ENCODE assay signal across 21 cellular contexts in the genomic region with DNA sequence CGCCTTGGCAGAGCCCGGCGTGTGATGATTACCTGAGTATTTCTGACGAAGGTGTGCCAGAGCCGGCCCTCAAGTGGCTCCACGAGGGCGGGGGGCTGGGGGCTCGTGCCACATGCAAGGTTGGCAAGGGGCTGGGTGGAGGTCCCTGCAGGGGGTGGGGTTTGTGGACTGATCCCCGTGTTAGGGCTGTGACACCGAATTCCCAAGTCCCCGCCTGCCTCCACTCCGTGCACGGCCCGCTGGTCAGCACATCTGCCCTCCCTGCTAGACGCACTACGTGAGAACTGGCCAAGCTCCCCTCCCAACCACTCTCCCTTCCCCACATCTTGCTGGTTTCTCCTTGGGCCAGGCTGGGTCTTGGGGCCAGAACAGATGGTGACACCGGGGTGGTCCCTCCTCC. TPM values are rescaled to one million over a fixed set of nuclear protein-coding genes. Genes with fewer than 3 reads are reported as not detected.
DNase-seq lines count a peak whose midpoint lies in the region; ATAC-seq and TF ChIP-seq lines count a peak whose summit lies in the region.
"Had no signal": no experiment of that assay in that cellular context is flagged by ENCODE, and none has a peak within 500 bp of the region (broad histone marks: within the 10 kb centered on the region; RNA-seq: fewer than 3 reads in every experiment).

No MANE protein-coding gene starts in this region.

- POLR2A ChIA-PET in activated CD8-positive, alpha-beta T cell treated with anti-CD3 and anti-CD28 coated beads for 36 hours (lab: Charles Lee), result no interaction called here

- H3K9me3 ChIP-seq in BLaER1 (no peaks in the 10 kb centered on the region), SJCRH30 (replicated peaks) (no peaks in the 10 kb centered on the region)
- H3K9me3 ChIP-seq: A549, Peyer's patch had no signal

- peaks cover 28% of the 10 kb centered on the region; the same call in 1 of the 2 replicates for H3K36me3 ChIP-seq in BLaER1
- H3K36me3 ChIP-seq in SJCRH30, result no peaks in the 10 kb centered on the region

- H3K27ac ChIP-seq in BLaER1 (no peak overlapping the region), SJCRH30 (no peak overlapping the region)

- H4K20me1 ChIP-seq in BLaER1, result peaks cover 96% of the 10 kb centered on the region

- peaks cover 32% of the 10 kb centered on the region for H3K4me1 Mint-ChIP-seq in activated T-cell treated with anti-CD3 and anti-CD28 coated beads, Interleukin-2, amount 50 U/mL, for 24 hours (ENCODE audit: low read depth)
- peaks cover 27% of the 10 kb centered on the region for H3K4me1 Mint-ChIP-seq in activated CD8-positive, alpha-beta T cell treated with anti-CD3 and anti-CD28 coated beads for 36 hours (ENCODE audit: low read depth)
- H3K4me1 Mint-ChIP-seq in glutamatergic neuron (ENCODE audit: low read depth, unreplicated experiment), result peaks cover 23% of the 10 kb centered on the region

- no peaks in the 10 kb centered on the region for H3K36me3 Mint-ChIP-seq in activated T-cell treated with anti-CD3 and anti-CD28 coated beads, Interleukin-2, amount 50 U/mL, for 24 hours (ENCODE audit: low read depth)
- H3K36me3 Mint-ChIP-seq in activated CD8-positive, alpha-beta T cell treated with anti-CD3 and anti-CD28 coated beads for 36 hours (ENCODE audit: low read depth), result peaks cover 2% of the 10 kb centered on the region
- H3K36me3 Mint-ChIP-seq in glutamatergic neuron (ENCODE audit: unreplicated experiment), result no peaks in the 10 kb centered on the region

- no peak overlapping the region for H3K9ac ChIP-seq in BLaER1

- H3K4me1 ChIP-seq in BLaER1, result peaks cover 92% of the 10 kb centered on the region
- peaks cover 14% of the 10 kb centered on the region for H3K4me1 ChIP-seq in SJCRH30

- TF ChIP-seq CTCF in activated CD8-positive, alpha-beta T cell treated with anti-CD3 and anti-CD28 coated beads for 36 hours (IDR thresholded peaks at IDR 0.05), result no peak
- no peak for TF ChIP-seq CTCF in glutamatergic neuron (IDR thresholded peaks at IDR 0.05; ENCODE audit: partially characterized antibody, unreplicated experiment)

- CTCF ChIA-PET in activated CD8-positive, alpha-beta T cell treated with anti-CD3 and anti-CD28 coated beads for 36 hours (lab: Charles Lee), result no interaction called here

- no peak for DNase-seq in activated T-cell treated with anti-CD3 and anti-CD28 coated beads, Interleukin-2, amount 50 U/mL, for 24 hours
- DNase-seq in activated T-cell treated with anti-CD3 and anti-CD28 coated beads, Interleukin-2, amount 50 U/mL, for 48 hours, result no peak
- DNase-seq in activated CD8-positive, alpha-beta T cell treated with anti-CD3 and anti-CD28 coated beads for 36 hours, result no peak
- no peak for DNase-seq in glutamatergic neuron
- DNase-seq in SJCRH30, result no peak
- DNase-seq in DMS114 treated with DMSO at 0.1 percent for 48 hours (lab: John Stamatoyannopoulos, UW; ENCODE audit: unreplicated experiment), result no peak
- DNase-seq in RKO (ENCODE audit: low spot score), result no peak
- DNase-seq: CD8-positive, alpha-beta memory T cell; DMS79; KG1; MV-4-11; NCI-H1417; NCI-H187; NCI-H2107; NCI-H510A; NCI-H748 treated with DMSO at 0.1 percent for 48 hours; NK-92 treated with Interleukin-12 subunit alpha and Interleukin-12 subunit beta, amount 100 ng/mL, for 24 hours; Peyer's patch; SHP77 had no signal

- peak overlapping the region; percentile 49 for H3K4me2 ChIP-seq in BLaER1
- H3K4me2 ChIP-seq: A549 had no signal

- no peak for ATAC-seq in activated CD8-positive, alpha-beta T cell treated with anti-CD3 and anti-CD28 coated beads for 36 hours
- ATAC-seq: A549 had no signal

- intact Hi-C loops in activated CD8-positive, alpha-beta T cell treated with anti-CD3 and anti-CD28 coated beads for 36 hours (cut with micrococcal nuclease), result no loop called here

- H3K9me3 Mint-ChIP-seq in activated T-cell treated with anti-CD3 and anti-CD28 coated beads, Interleukin-2, amount 50 U/mL, for 24 hours, result no peaks in the 10 kb centered on the region
- no peaks in the 10 kb centered on the region for H3K9me3 Mint-ChIP-seq in activated CD8-positive, alpha-beta T cell treated with anti-CD3 and anti-CD28 coated beads for 36 hours
- H3K9me3 Mint-ChIP-seq in glutamatergic neuron (ENCODE audit: unreplicated experiment), result peaks cover 4% of the 10 kb centered on the region
- H3K9me3 Mint-ChIP-seq: CD8-positive, alpha-beta memory T cell had no signal

- H3K27me3 Mint-ChIP-seq in activated T-cell treated with anti-CD3 and anti-CD28 coated beads, Interleukin-2, amount 50 U/mL, for 24 hours, result no peaks in the 10 kb centered on the region
- no peaks in the 10 kb centered on the region for H3K27me3 Mint-ChIP-seq in activated CD8-positive, alpha-beta T cell treated with anti-CD3 and anti-CD28 coated beads for 36 hours
- peaks cover 16% of the 10 kb centered on the region for H3K27me3 Mint-ChIP-seq in glutamatergic neuron (ENCODE audit: unreplicated experiment)
- H3K27me3 Mint-ChIP-seq: CD8-positive, alpha-beta memory T cell had no signal

- H3K4me3 ChIP-seq in BLaER1, result no peak overlapping the region
- no peak overlapping the region for H3K4me3 ChIP-seq in SJCRH30
- H3K4me3 ChIP-seq: A549, Peyer's patch had no signal

- H3K4me3 Mint-ChIP-seq in activated T-cell treated with anti-CD3 and anti-CD28 coated beads, Interleukin-2, amount 50 U/mL, for 24 hours, result no peak overlapping the region
- no peak overlapping the region for H3K4me3 Mint-ChIP-seq in activated CD8-positive, alpha-beta T cell treated with anti-CD3 and anti-CD28 coated beads for 36 hours
- H3K4me3 Mint-ChIP-seq in glutamatergic neuron (ENCODE audit: unreplicated experiment), result no peak overlapping the region
- H3K4me3 Mint-ChIP-seq: CD8-positive, alpha-beta memory T cell had no signal

- H3K27me3 ChIP-seq in BLaER1, result no peaks in the 10 kb centered on the region
- H3K27me3 ChIP-seq in SJCRH30, result no peaks in the 10 kb centered on the region
- H3K27me3 ChIP-seq: Peyer's patch had no signal

- peak overlapping the region; percentile 56 for H3K27ac Mint-ChIP-seq in activated T-cell treated with anti-CD3 and anti-CD28 coated beads, Interleukin-2, amount 50 U/mL, for 24 hours
- H3K27ac Mint-ChIP-seq in activated CD8-positive, alpha-beta T cell treated with anti-CD3 and anti-CD28 coated beads for 36 hours, result peak overlapping the region; percentile 73
- H3K27ac Mint-ChIP-seq in glutamatergic neuron (ENCODE audit: unreplicated experiment), result peak overlapping the region; percentile 56

RNA-seq across cellular contexts. Expression of a gene that starts 34.2 kb away (rescaled TPM):
- total RNA-seq in activated CD8-positive, alpha-beta T cell treated with anti-CD3 and anti-CD28 coated beads for 36 hours, result 10 to 100 TPM; 26.9 to 28.1 TPM
- total RNA-seq in glutamatergic neuron (ENCODE audit: unreplicated experiment), result 85.7 TPM
- total RNA-seq in SJCRH30 (2014; rRNA removed; shearing (Covaris generic)), result 8.6 and 8.8 TPM in 2 replicates
